ENCODE assay signal across 8 cellular contexts in genomic region chr19:14116525-14116917, GRCh38. TPM values are rescaled to one million over a fixed set of nuclear protein-coding genes. Genes with fewer than 3 reads are reported as not detected.
DNase-seq lines count a peak whose midpoint lies in the region; ATAC-seq, FAIRE-seq and TF ChIP-seq lines count a peak whose summit lies in the region.

No MANE protein-coding gene starts in this region.

- H3K36me3 Mint-ChIP-seq in activated CD4-positive, alpha-beta T cell treated with anti-CD3 and anti-CD28 coated beads for 36 hours (ENCODE audit: low read depth), result no peaks in the 10 kb centered on the region
- peaks cover 2% of the 10 kb centered on the region for H3K36me3 Mint-ChIP-seq in activated naive CD8-positive, alpha-beta T cell treated with anti-CD3 and anti-CD28 coated beads, Interleukin-2, amount 50 U/mL, for 24 hours (ENCODE audit: low read depth)

- CTCF ChIA-PET in activated CD4-positive, alpha-beta T cell treated with anti-CD3 and anti-CD28 coated beads for 36 hours (lab: Charles Lee), result interaction anchor here (0.6 to 1.8 kb wide), 6 partner anchors 15 to 1177 kb away, joined by 3 to 9 read pairs (median 4); no protein-coding TSS in a partner anchor
- CTCF ChIA-PET in HepG2 (lab: Yijun Ruan, JAX; ENCODE audit: low intra/inter-chr PET ratio, low total read pairs), result no interaction called here

- peaks cover 12% of the 10 kb centered on the region for H3K79me2 ChIP-seq in HepG2 (ENCODE audit: insufficient read depth, low read length)

- ATAC-seq in activated CD4-positive, alpha-beta T cell treated with anti-CD3 and anti-CD28 coated beads for 36 hours, result no peak
- no peak for ATAC-seq in activated naive CD8-positive, alpha-beta T cell treated with anti-CD3 and anti-CD28 coated beads, Interleukin-2, amount 50 U/mL, for 24 hours
- ATAC-seq in HepG2, result no peak
- no peak for ATAC-seq in GM18909 (IDR thresholded peaks at IDR 0.05; ENCODE audit: poor library complexity, unreplicated experiment)

- TF ChIP-seq CTCF in HepG2 (CRISPR knock-in tag; IDR thresholded peaks at IDR 0.05) (no peak), testis (IDR thresholded peaks at IDR 0.05) (no peak)

- H3K9ac ChIP-seq in HepG2 (ENCODE audit: insufficient read depth, low read depth, low read length), result peak overlapping the region; percentile 79

- H3K9me3 ChIP-seq in HepG2 (ENCODE audit: low read length) (no peaks in the 10 kb centered on the region), testis (no peaks in the 10 kb centered on the region)

- no peak overlapping the region for H2AFZ ChIP-seq in HepG2 (ENCODE audit: low read length)

- POLR2A ChIA-PET in activated CD4-positive, alpha-beta T cell treated with anti-CD3 and anti-CD28 coated beads for 36 hours (lab: Charles Lee), result interaction anchor here (0.6 to 2.0 kb wide), 2 partner anchors 9 to 20 kb away, joined by 7 to 8 read pairs; partner anchors contain the start of gene ASF1B
- POLR2A ChIA-PET in HepG2 (lab: Yijun Ruan, JAX), result no interaction called here

- no peaks in the 10 kb centered on the region for H3K27me3 Mint-ChIP-seq in activated CD4-positive, alpha-beta T cell treated with anti-CD3 and anti-CD28 coated beads for 36 hours
- H3K27me3 Mint-ChIP-seq in activated naive CD8-positive, alpha-beta T cell treated with anti-CD3 and anti-CD28 coated beads, Interleukin-2, amount 50 U/mL, for 24 hours, result no peaks in the 10 kb centered on the region

- H3K27ac ChIP-seq in HepG2 (ENCODE audit: extremely low read length, insufficient read depth, low read length) (no peak overlapping the region), testis (peak overlapping the region; percentile 89 to 90)

- peak overlapping the region; percentile 80 to 89 (median 86) for H3K4me3 ChIP-seq in HepG2 (replicated peaks in 1 of 3; ENCODE audit: insufficient read depth in 1 of 3, low read depth in 2 of 3, low read length in 3 of 3)
- H3K4me3 ChIP-seq in testis, result peak overlapping the region; percentile 77 to 92

- H3K4me3 Mint-ChIP-seq in activated CD4-positive, alpha-beta T cell treated with anti-CD3 and anti-CD28 coated beads for 36 hours, result peak overlapping the region; percentile 75
- H3K4me3 Mint-ChIP-seq in activated naive CD8-positive, alpha-beta T cell treated with anti-CD3 and anti-CD28 coated beads, Interleukin-2, amount 50 U/mL, for 24 hours, result peak overlapping the region; percentile 87

- no peak for FAIRE-seq in HepG2 (lab: Jason Lieb, UNC)

- peak overlapping the region; percentile 89 for H3K4me2 ChIP-seq in HepG2 (ENCODE audit: low read depth, low read length)

- in situ Hi-C loops in HepG2 (cut with HindIII; ENCODE audit: extremely low pct_ligation_motif_present, low pct_unique_long_range_greater_than_20kb), result no loop called here

- no peak for TF ChIP-seq RAD21 in HepG2 (CRISPR knock-in tag; IDR thresholded peaks at IDR 0.05)

- TF ChIP-seq POLR2A in HepG2 (IDR thresholded peaks at IDR 0.05; ENCODE audit: insufficient read depth in 1 of 2, low read depth in 2 of 2, low read length in 2 of 2) (no peak), testis (IDR thresholded peaks at IDR 0.05) (no peak)

- DNase-seq in activated CD4-positive, alpha-beta T cell treated with anti-CD3 and anti-CD28 coated beads for 36 hours, result no peak
- DNase-seq in activated CD4-positive, alpha-beta T cell treated with anti-CD3 and anti-CD28 coated beads, Interleukin-2, amount 50 U/mL, for 48 hours, result no peak
- no peak for DNase-seq in activated naive CD8-positive, alpha-beta T cell treated with anti-CD3 and anti-CD28 coated beads, Interleukin-2, amount 50 U/mL, for 24 hours
- DNase-seq in HepG2 (ENCODE audit: low spot score), result no peak
- DNase-seq in testis, result no peak
- DNase-seq in NCI-H446 (lab: John Stamatoyannopoulos, UW), result no peak
- no peak for DNase-seq in NCI-H1417 (lab: John Stamatoyannopoulos, UW)

- H3K27ac Mint-ChIP-seq in activated CD4-positive, alpha-beta T cell treated with anti-CD3 and anti-CD28 coated beads for 36 hours, result peak overlapping the region; percentile 1
- peak overlapping the region; percentile 48 for H3K27ac Mint-ChIP-seq in activated naive CD8-positive, alpha-beta T cell treated with anti-CD3 and anti-CD28 coated beads, Interleukin-2, amount 50 U/mL, for 24 hours

- H3K36me3 ChIP-seq in HepG2 (replicated peaks in 1 of 2; ENCODE audit: control insufficient read depth in 1 of 2, insufficient read depth in 2 of 2, low read length in 2 of 2), result no peaks in the 10 kb centered on the region; a peak in 1 of 5 replicates
- H3K36me3 ChIP-seq in testis (ENCODE audit: low read depth, missing control alignments), result no peaks in the 10 kb centered on the region

- no peaks in the 10 kb centered on the region for H4K20me1 ChIP-seq in HepG2 (ENCODE audit: insufficient read depth, low read length)

- no peaks in the 10 kb centered on the region for H3K9me3 Mint-ChIP-seq in activated CD4-positive, alpha-beta T cell treated with anti-CD3 and anti-CD28 coated beads for 36 hours (ENCODE audit: low read depth)
- H3K9me3 Mint-ChIP-seq in activated naive CD8-positive, alpha-beta T cell treated with anti-CD3 and anti-CD28 coated beads, Interleukin-2, amount 50 U/mL, for 24 hours, result no peaks in the 10 kb centered on the region

- intact Hi-C loops in activated CD4-positive, alpha-beta T cell treated with anti-CD3 and anti-CD28 coated beads for 36 hours (cut with DNase I, micrococcal nuclease), result loop anchor here in 1 of 2 experiments (2.0 kb wide), 1 partner anchor 26 kb away; the partner anchor contains the start of gene SAMD1
- intact Hi-C loops in HepG2 (cut with micrococcal nuclease; ENCODE audit: unreplicated experiment), result loop anchor here (5.0 kb wide), 1 partner anchor 34 kb away; no protein-coding TSS in a partner anchor
- intact Hi-C loops in testis (cut with DNase I; ENCODE audit: low total_unique reads), result no loop called here

- H3K4me1 ChIP-seq in HepG2 (ENCODE audit: insufficient read depth, low read length) (peaks cover 67% of the 10 kb centered on the region), testis (peaks cover 67% of the 10 kb centered on the region)

- WGBS in HepG2 (ENCODE audit: low lambda C conversion rate), result 10% methylated on average over 6 of the region's 6 CpGs
- 6 to 7% methylated on average over 5 to 6 of the region's 6 CpGs for WGBS in testis, 2 donors

- no peaks in the 10 kb centered on the region; a peak in 1 of 5 replicates for H3K27me3 ChIP-seq in HepG2 (ENCODE audit: control insufficient read depth in 1 of 2, insufficient read depth in 2 of 2, low read length in 2 of 2)
- H3K27me3 ChIP-seq in testis, result no peaks in the 10 kb centered on the region

- no peak for TF ChIP-seq EP300 in HepG2 (IDR thresholded peaks at IDR 0.05; ENCODE audit: low read depth in 2 of 2, low read length in 2 of 2)
- TF ChIP-seq EP300 in HepG2 (CRISPR knock-in tag; IDR thresholded peaks at IDR 0.05; ENCODE audit: borderline replicate concordance), result no peak

- peaks cover 53% of the 10 kb centered on the region for H3K4me1 Mint-ChIP-seq in activated CD4-positive, alpha-beta T cell treated with anti-CD3 and anti-CD28 coated beads for 36 hours
- peaks cover 48% of the 10 kb centered on the region for H3K4me1 Mint-ChIP-seq in activated naive CD8-positive, alpha-beta T cell treated with anti-CD3 and anti-CD28 coated beads, Interleukin-2, amount 50 U/mL, for 24 hours

- BruUV-seq in HepG2 (replicated peaks; lab: Mats Ljungman, UMichigan), result no TSS peak

RNA-seq across cellular contexts. Expression of gene PRKACA, which starts 1.0 kb away (rescaled TPM):
- 10 to 100 TPM; 58.1 to 68.7 TPM for total RNA-seq in activated CD4-positive, alpha-beta T cell treated with anti-CD3 and anti-CD28 coated beads for 36 hours
- total RNA-seq in HepG2 (2016; rRNA removed; fragmentation: Illumina TruSeq; extraction: Trizol) (11.0 and 14.0 TPM in 2 replicates), testis (100 to 1,000 TPM; 114 to 116 TPM)
- 20.4 and 21.6 TPM in 2 replicates for total RNA-seq in HepG2 (2016; cell fraction: cytosol; rRNA removed; fragmentation: Illumina TruSeq; extraction: Trizol; ENCODE audit: low read depth)
- 10.4 and 13.7 TPM in 2 replicates for total RNA-seq in HepG2 (2016; cell fraction: insoluble cytoplasmic fraction; rRNA removed; fragmentation: Illumina TruSeq; extraction: Trizol)
- 56.9 and 57.5 TPM in 2 replicates for total RNA-seq in HepG2 (2016; cell fraction: membrane; rRNA removed; fragmentation: Illumina TruSeq; extraction: Trizol)
- total RNA-seq in HepG2 (2016; cell fraction: nucleus; rRNA removed; fragmentation: Illumina TruSeq; extraction: Trizol), result 13.6 and 18.3 TPM in 2 replicates
- polyA plus RNA-seq in HepG2 (2011; rRNA removed) (18.2 and 22.9 TPM in 2 replicates), testis (ENCODE audit: insufficient read depth, low read depth, low replicate concordance) (203 TPM)
- polyA plus RNA-seq in HepG2 (2011; cell fraction: cytosol; rRNA removed), result 19.3 and 19.7 TPM in 2 replicates
- polyA plus RNA-seq in HepG2 (2011; cell fraction: nucleus; rRNA removed), result 23.6 and 27.0 TPM in 2 replicates
- polyA plus RNA-seq in HepG2 (2012), result 29.4 and 35.6 TPM in 2 replicates
- polyA plus RNA-seq in HepG2 (2016; cell fraction: cytosol; fragmentation: Illumina TruSeq; extraction: Trizol; ENCODE audit: low read depth), result 60.1 and 74.1 TPM in 2 replicates
- polyA plus RNA-seq in HepG2 (2016; cell fraction: insoluble cytoplasmic fraction; fragmentation: Illumina TruSeq; extraction: Trizol; ENCODE audit: low read depth), result 43.2 and 60.0 TPM in 2 replicates
- 115 and 118 TPM in 2 replicates for polyA plus RNA-seq in HepG2 (2016; cell fraction: membrane; fragmentation: Illumina TruSeq; extraction: Trizol; ENCODE audit: low read depth)
- 46.7 and 48.9 TPM in 2 replicates for polyA plus RNA-seq in HepG2 (2016; cell fraction: nucleus; fragmentation: Illumina TruSeq; extraction: Trizol; ENCODE audit: insufficient read depth, low read depth)
- polyA minus RNA-seq in HepG2 (2011; rRNA and poly(A)+ RNA removed; ENCODE audit: low replicate concordance), result 29.2 and 31.4 TPM in 2 replicates
- 9.8 and 16.4 TPM in 2 replicates for polyA minus RNA-seq in HepG2 (2011; cell fraction: cytosol; rRNA and poly(A)+ RNA removed)
- polyA minus RNA-seq in HepG2 (2011; cell fraction: nucleus; rRNA and poly(A)+ RNA removed), result 9.5 and 17.2 TPM in 2 replicates

RNA-seq across cellular contexts. Expression of gene ASF1B, which starts 19.9 kb away (rescaled TPM):
- 10 to 100 TPM; 64.6 to 70.4 TPM for total RNA-seq in activated CD4-positive, alpha-beta T cell treated with anti-CD3 and anti-CD28 coated beads for 36 hours
- 21.9 and 24.8 TPM in 2 replicates for total RNA-seq in HepG2 (2016; rRNA removed; fragmentation: Illumina TruSeq; extraction: Trizol)
- total RNA-seq in HepG2 (2016; cell fraction: cytosol; rRNA removed; fragmentation: Illumina TruSeq; extraction: Trizol; ENCODE audit: low read depth), result 5.9 and 6.4 TPM in 2 replicates
- total RNA-seq in HepG2 (2016; cell fraction: insoluble cytoplasmic fraction; rRNA removed; fragmentation: Illumina TruSeq; extraction: Trizol), result 20.5 and 24.8 TPM in 2 replicates
- 12.0 and 14.5 TPM in 2 replicates for total RNA-seq in HepG2 (2016; cell fraction: membrane; rRNA removed; fragmentation: Illumina TruSeq; extraction: Trizol)
- 10.3 and 10.5 TPM in 2 replicates for total RNA-seq in HepG2 (2016; cell fraction: nucleus; rRNA removed; fragmentation: Illumina TruSeq; extraction: Trizol)
- 14.8 and 18.2 TPM in 2 replicates for polyA plus RNA-seq in HepG2 (2011; rRNA removed)
- 13.8 and 19.3 TPM in 2 replicates for polyA plus RNA-seq in HepG2 (2011; cell fraction: cytosol; rRNA removed)
- 4.3 and 6.8 TPM in 2 replicates for polyA plus RNA-seq in HepG2 (2011; cell fraction: nucleus; rRNA removed)
- 6.4 and 10.7 TPM in 2 replicates for polyA plus RNA-seq in HepG2 (2012)
- polyA plus RNA-seq in HepG2 (2016; cell fraction: cytosol; fragmentation: Illumina TruSeq; extraction: Trizol; ENCODE audit: low read depth), result 4.1 TPM in 2 replicates
- 26.0 and 31.2 TPM in 2 replicates for polyA plus RNA-seq in HepG2 (2016; cell fraction: insoluble cytoplasmic fraction; fragmentation: Illumina TruSeq; extraction: Trizol; ENCODE audit: low read depth)
- polyA plus RNA-seq in HepG2 (2016; cell fraction: membrane; fragmentation: Illumina TruSeq; extraction: Trizol; ENCODE audit: low read depth), result 9.5 and 9.9 TPM in 2 replicates
- polyA plus RNA-seq in HepG2 (2016; cell fraction: nucleus; fragmentation: Illumina TruSeq; extraction: Trizol; ENCODE audit: insufficient read depth, low read depth), result 24.7 and 25.7 TPM in 2 replicates
- polyA minus RNA-seq in HepG2 (2011; rRNA and poly(A)+ RNA removed; ENCODE audit: low replicate concordance), result 16.4 and 182 TPM in 2 replicates
- polyA minus RNA-seq in HepG2 (2011; cell fraction: cytosol; rRNA and poly(A)+ RNA removed), result 8.5 and 13.4 TPM in 2 replicates
- polyA minus RNA-seq in HepG2 (2011; cell fraction: nucleus; rRNA and poly(A)+ RNA removed), result 3.2 and 3.4 TPM in 2 replicates
- total RNA-seq in testis, result 10 to 100 TPM; 31.5 to 52.7 TPM
- 55.2 TPM for polyA plus RNA-seq in testis (ENCODE audit: insufficient read depth, low read depth, low replicate concordance)

RNA-seq across cellular contexts. Expression of gene SAMD1, which starts 26.0 kb away (rescaled TPM):
- 10 to 100 TPM; 72.9 to 73.8 TPM for total RNA-seq in activated CD4-positive, alpha-beta T cell treated with anti-CD3 and anti-CD28 coated beads for 36 hours
- total RNA-seq in HepG2 (2016; rRNA removed; fragmentation: Illumina TruSeq; extraction: Trizol), result 27.0 and 45.0 TPM in 2 replicates
- 16.3 and 17.4 TPM in 2 replicates for total RNA-seq in HepG2 (2016; cell fraction: cytosol; rRNA removed; fragmentation: Illumina TruSeq; extraction: Trizol; ENCODE audit: low read depth)
- 26.7 and 42.1 TPM in 2 replicates for total RNA-seq in HepG2 (2016; cell fraction: insoluble cytoplasmic fraction; rRNA removed; fragmentation: Illumina TruSeq; extraction: Trizol)
- total RNA-seq in HepG2 (2016; cell fraction: membrane; rRNA removed; fragmentation: Illumina TruSeq; extraction: Trizol), result 41.7 and 44.3 TPM in 2 replicates
- 16.8 and 22.1 TPM in 2 replicates for total RNA-seq in HepG2 (2016; cell fraction: nucleus; rRNA removed; fragmentation: Illumina TruSeq; extraction: Trizol)
- polyA plus RNA-seq in HepG2 (2011; rRNA removed), result 17.5 and 18.9 TPM in 2 replicates
- polyA plus RNA-seq in HepG2 (2011; cell fraction: cytosol; rRNA removed), result 15.2 and 23.1 TPM in 2 replicates
- 29.2 and 34.6 TPM in 2 replicates for polyA plus RNA-seq in HepG2 (2011; cell fraction: nucleus; rRNA removed)
- 20.9 and 23.9 TPM in 2 replicates for polyA plus RNA-seq in HepG2 (2012)
- 25.4 and 28.8 TPM in 2 replicates for polyA plus RNA-seq in HepG2 (2016; cell fraction: cytosol; fragmentation: Illumina TruSeq; extraction: Trizol; ENCODE audit: low read depth)
- polyA plus RNA-seq in HepG2 (2016; cell fraction: insoluble cytoplasmic fraction; fragmentation: Illumina TruSeq; extraction: Trizol; ENCODE audit: low read depth), result 41.5 and 54.0 TPM in 2 replicates
- 47.7 and 54.2 TPM in 2 replicates for polyA plus RNA-seq in HepG2 (2016; cell fraction: membrane; fragmentation: Illumina TruSeq; extraction: Trizol; ENCODE audit: low read depth)
- 48.4 and 51.7 TPM in 2 replicates for polyA plus RNA-seq in HepG2 (2016; cell fraction: nucleus; fragmentation: Illumina TruSeq; extraction: Trizol; ENCODE audit: insufficient read depth, low read depth)
- polyA minus RNA-seq in HepG2 (2011; rRNA and poly(A)+ RNA removed; ENCODE audit: low replicate concordance), result 19.3 and 29.7 TPM in 2 replicates
- 18.1 and 18.2 TPM in 2 replicates for polyA minus RNA-seq in HepG2 (2011; cell fraction: cytosol; rRNA and poly(A)+ RNA removed)
- polyA minus RNA-seq in HepG2 (2011; cell fraction: nucleus; rRNA and poly(A)+ RNA removed), result 3.5 and 5.5 TPM in 2 replicates
- 10 to 100 TPM; 50.6 to 72.9 TPM for total RNA-seq in testis
- 34.0 TPM for polyA plus RNA-seq in testis (ENCODE audit: insufficient read depth, low read depth, low replicate concordance)

RNA-seq across cellular contexts. Expression of gene C19orf67, which starts 30.9 kb away (rescaled TPM):
- total RNA-seq in activated CD4-positive, alpha-beta T cell treated with anti-CD3 and anti-CD28 coated beads for 36 hours, result under 1 TPM; 0.21 to 0.39 TPM
- 0.11 TPM in 1 of 2 replicates, not detected in the other for total RNA-seq in HepG2 (2016; rRNA removed; fragmentation: Illumina TruSeq; extraction: Trizol)
- total RNA-seq in HepG2 (2016; cell fraction: cytosol; rRNA removed; fragmentation: Illumina TruSeq; extraction: Trizol; ENCODE audit: low read depth), result not detected in 2 replicates
- total RNA-seq in HepG2 (2016; cell fraction: insoluble cytoplasmic fraction; rRNA removed; fragmentation: Illumina TruSeq; extraction: Trizol), result not detected in 2 replicates
- not detected in 2 replicates for total RNA-seq in HepG2 (2016; cell fraction: membrane; rRNA removed; fragmentation: Illumina TruSeq; extraction: Trizol)
- total RNA-seq in HepG2 (2016; cell fraction: nucleus; rRNA removed; fragmentation: Illumina TruSeq; extraction: Trizol), result 0.66 TPM in 1 of 2 replicates, not detected in the other
- 0.32 and 0.69 TPM in 2 replicates for polyA plus RNA-seq in HepG2 (2011; rRNA removed)
- polyA plus RNA-seq in HepG2 (2011; cell fraction: cytosol; rRNA removed), result 0.22 and 0.56 TPM in 2 replicates
- 3.7 and 5.8 TPM in 2 replicates for polyA plus RNA-seq in HepG2 (2011; cell fraction: nucleus; rRNA removed)
- polyA plus RNA-seq in HepG2 (2012), result 0.12 and 0.36 TPM in 2 replicates
- polyA plus RNA-seq in HepG2 (2016; cell fraction: cytosol; fragmentation: Illumina TruSeq; extraction: Trizol; ENCODE audit: low read depth), result not detected in 2 replicates
- polyA plus RNA-seq in HepG2 (2016; cell fraction: insoluble cytoplasmic fraction; fragmentation: Illumina TruSeq; extraction: Trizol; ENCODE audit: low read depth), result not detected in 2 replicates
- not detected in 2 replicates for polyA plus RNA-seq in HepG2 (2016; cell fraction: membrane; fragmentation: Illumina TruSeq; extraction: Trizol; ENCODE audit: low read depth)
- not detected in 2 replicates for polyA plus RNA-seq in HepG2 (2016; cell fraction: nucleus; fragmentation: Illumina TruSeq; extraction: Trizol; ENCODE audit: insufficient read depth, low read depth)
- polyA minus RNA-seq in HepG2 (2011; rRNA and poly(A)+ RNA removed; ENCODE audit: low replicate concordance), result 0.21 and 0.56 TPM in 2 replicates
- 0.40 TPM in 1 of 2 replicates, not detected in the other for polyA minus RNA-seq in HepG2 (2011; cell fraction: cytosol; rRNA and poly(A)+ RNA removed)
- 1.0 and 1.1 TPM in 2 replicates for polyA minus RNA-seq in HepG2 (2011; cell fraction: nucleus; rRNA and poly(A)+ RNA removed)
- total RNA-seq in testis, result 10 to 100 TPM in 1 of 2 donors, 1 to 10 TPM in 1; 5.0 to 12.7 TPM
- 12.6 TPM for polyA plus RNA-seq in testis (ENCODE audit: insufficient read depth, low read depth, low replicate concordance)

RNA-seq across cellular contexts. Expression of gene MISP3, which starts 43.9 kb away (rescaled TPM):
- 1 to 10 TPM; 1.1 to 1.6 TPM for total RNA-seq in activated CD4-positive, alpha-beta T cell treated with anti-CD3 and anti-CD28 coated beads for 36 hours
- total RNA-seq in HepG2 (2016; rRNA removed; fragmentation: Illumina TruSeq; extraction: Trizol) (5.2 and 5.4 TPM in 2 replicates), testis (1 to 10 TPM; 4.2 to 7.2 TPM)
- total RNA-seq in HepG2 (2016; cell fraction: cytosol; rRNA removed; fragmentation: Illumina TruSeq; extraction: Trizol; ENCODE audit: low read depth), result 2.1 and 3.4 TPM in 2 replicates
- total RNA-seq in HepG2 (2016; cell fraction: insoluble cytoplasmic fraction; rRNA removed; fragmentation: Illumina TruSeq; extraction: Trizol), result 3.9 and 5.8 TPM in 2 replicates
- total RNA-seq in HepG2 (2016; cell fraction: membrane; rRNA removed; fragmentation: Illumina TruSeq; extraction: Trizol), result 2.8 and 4.8 TPM in 2 replicates
- 3.2 and 5.3 TPM in 2 replicates for total RNA-seq in HepG2 (2016; cell fraction: nucleus; rRNA removed; fragmentation: Illumina TruSeq; extraction: Trizol)
- polyA plus RNA-seq in HepG2 (2011; rRNA removed) (2.5 and 3.4 TPM in 2 replicates), testis (ENCODE audit: insufficient read depth, low read depth, low replicate concordance) (0.76 TPM)
- 1.6 and 2.3 TPM in 2 replicates for polyA plus RNA-seq in HepG2 (2011; cell fraction: cytosol; rRNA removed)
- 13.3 and 13.7 TPM in 2 replicates for polyA plus RNA-seq in HepG2 (2011; cell fraction: nucleus; rRNA removed)
- 5.5 and 5.6 TPM in 2 replicates for polyA plus RNA-seq in HepG2 (2012)
- polyA plus RNA-seq in HepG2 (2016; cell fraction: cytosol; fragmentation: Illumina TruSeq; extraction: Trizol; ENCODE audit: low read depth), result 2.9 and 4.0 TPM in 2 replicates
- 7.1 and 9.0 TPM in 2 replicates for polyA plus RNA-seq in HepG2 (2016; cell fraction: insoluble cytoplasmic fraction; fragmentation: Illumina TruSeq; extraction: Trizol; ENCODE audit: low read depth)
- 3.4 and 4.4 TPM in 2 replicates for polyA plus RNA-seq in HepG2 (2016; cell fraction: membrane; fragmentation: Illumina TruSeq; extraction: Trizol; ENCODE audit: low read depth)
- 11.3 and 12.7 TPM in 2 replicates for polyA plus RNA-seq in HepG2 (2016; cell fraction: nucleus; fragmentation: Illumina TruSeq; extraction: Trizol; ENCODE audit: insufficient read depth, low read depth)
- 0.12 and 1.1 TPM in 2 replicates for polyA minus RNA-seq in HepG2 (2011; rRNA and poly(A)+ RNA removed; ENCODE audit: low replicate concordance)
- 0.79 and 1.1 TPM in 2 replicates for polyA minus RNA-seq in HepG2 (2011; cell fraction: cytosol; rRNA and poly(A)+ RNA removed)
- polyA minus RNA-seq in HepG2 (2011; cell fraction: nucleus; rRNA and poly(A)+ RNA removed), result 1.1 and 1.3 TPM in 2 replicates
